In genomic region chr20:36744764-36745191, GRCh38 we compare ENCODE assay signal across 8 cellular contexts. TPM values are rescaled to one million over a fixed set of nuclear protein-coding genes. Genes with fewer than 3 reads are reported as not detected.
DNase-seq lines count a peak whose midpoint lies in the region; ATAC-seq, FAIRE-seq and TF ChIP-seq lines count a peak whose summit lies in the region.

No MANE protein-coding gene starts in this region.

- H2AFZ ChIP-seq in H1 (ENCODE audit: low read length), result no peak overlapping the region

- CTCF ChIA-PET in Panc1 (lab: Charles Lee) (interaction anchor here (0.6 kb wide), 1 partner anchor 156 kb away, joined by 5 read pairs; no protein-coding TSS in a partner anchor), H1 (lab: Charles Lee; ENCODE audit: partially characterized antibody) (interaction anchor here (0.7 to 4.0 kb wide), 14 partner anchors 10 to 207 kb away, joined by 3 to 31 read pairs (median 3); no protein-coding TSS in a partner anchor)

- H3K4ac ChIP-seq in H1 (replicated peaks; ENCODE audit: insufficient read length, low read depth, low read length), result no peak overlapping the region

- H3K14ac ChIP-seq in H1 (ENCODE audit: insufficient read length), result no peak overlapping the region

- no peak for ATAC-seq in Panc1

- H4K20me1 ChIP-seq in H1 (replicated peaks in 1 of 2; ENCODE audit: control insufficient read depth in 1 of 2, insufficient read depth in 2 of 2, low read length in 2 of 2), result no peaks in the 10 kb centered on the region

- no peak overlapping the region for H2BK12ac ChIP-seq in H1 (ENCODE audit: low read depth, low read length)

- peaks cover 8% of the 10 kb centered on the region for H3K4me1 ChIP-seq in Panc1 (ENCODE audit: control insufficient read depth, insufficient read depth, low read length)
- H3K4me1 ChIP-seq in H1 (replicated peaks in 1 of 4; ENCODE audit: control insufficient read depth in 3 of 4, insufficient read depth in 4 of 4, low read length in 3 of 4), result peaks cover 0 to 7% (median 4%) of the 10 kb centered on the region in 4 experiments; a peak in 4 of 7 replicates
- H3K4me1 ChIP-seq in muscle layer of colon (ENCODE audit: insufficient read depth, low read length), result peaks cover 12% of the 10 kb centered on the region

- POLR2A ChIA-PET in Panc1 (lab: Charles Lee), result interaction anchor here (0.7 kb wide), 1 partner anchor 1713 kb away, joined by 7 read pairs; no protein-coding TSS in a partner anchor
- POLR2A ChIA-PET in H1 (lab: Charles Lee; ENCODE audit: partially characterized antibody), result interaction anchor here (0.6 to 1.2 kb wide), 5 partner anchors 9 to 259 kb away, joined by 3 to 4 read pairs (median 3); no protein-coding TSS in a partner anchor

- H3K27ac ChIP-seq in Panc1 (ENCODE audit: low read length), result peak overlapping the region; percentile 60; the same call in 1 of the 2 replicates
- H3K27ac ChIP-seq in H1 (ENCODE audit: low read depth, low read length), result no peak overlapping the region
- H3K27ac ChIP-seq in muscle layer of colon (ENCODE audit: low read depth, low read length), result peak overlapping the region; percentile 76

- peak; percentile 20 for DNase-seq in NCI-H1105 treated with DMSO at 0.1 percent for 48 hours (lab: John Stamatoyannopoulos, UW)
- DNase-seq in NCI-H1105 (lab: John Stamatoyannopoulos, UW), result no peak
- DNase-seq in Panc1 (ENCODE audit: low read depth, low spot score), result no peak
- no peak for DNase-seq in H1 (ENCODE audit: low read depth in 1 of 2, low spot score in 2 of 2)
- DNase-seq in pons (ENCODE audit: low spot score), result no peak
- DNase-seq in NCI-H226, result no peak
- no peak for DNase-seq in stimulated activated CD4-positive, alpha-beta T cell treated with anti-CD3 and anti-CD28 coated beads, Interleukin-12 subunit alpha, Interleukin-12 subunit beta, amount 100 ng/mL, for 4 hours

- peaks cover 0 to 3% of the 10 kb centered on the region in 2 experiments; a peak in 2 of 4 replicates for H3K79me2 ChIP-seq in H1 (ENCODE audit: control insufficient read depth in 1 of 2, insufficient read depth in 2 of 2, low read length in 2 of 2)

- no peak overlapping the region for H2BK5ac ChIP-seq in H1 (ENCODE audit: low read depth, low read length)

- H3K9me3 ChIP-seq in Panc1 (ENCODE audit: control insufficient read depth, insufficient read depth, low read depth, low read length) (no peaks in the 10 kb centered on the region), H1 (ENCODE audit: insufficient read depth in 2 of 2, low read depth in 1 of 2, low read length in 1 of 2) (no peaks in the 10 kb centered on the region), muscle layer of colon (ENCODE audit: low read length) (no peaks in the 10 kb centered on the region)

- H3K9ac ChIP-seq in H1 (replicated peaks in 1 of 4; ENCODE audit: extremely low read depth in 1 of 4, low read depth in 3 of 4, low read length in 3 of 4) (no peak overlapping the region; a peak in 1 of 7 replicates), muscle layer of colon (ENCODE audit: low read length) (no peak overlapping the region)

- H3K36me3 ChIP-seq in Panc1 (ENCODE audit: control insufficient read depth, insufficient read depth, low read length), result no peaks in the 10 kb centered on the region
- no peaks in the 10 kb centered on the region for H3K36me3 ChIP-seq in H1 (ENCODE audit: control insufficient read depth in 2 of 4, insufficient read depth in 4 of 4, low read length in 3 of 4)
- no peaks in the 10 kb centered on the region for H3K36me3 ChIP-seq in muscle layer of colon (ENCODE audit: insufficient read depth, low read length)

- TF ChIP-seq CTCF in Panc1 (IDR thresholded peaks at IDR 0.05), result no peak
- no peak for TF ChIP-seq CTCF in H1 (IDR thresholded peaks at IDR 0.05; ENCODE audit: control extremely low read depth in 1 of 3, insufficient read depth in 1 of 3, low read depth in 1 of 3, low read length in 3 of 3)

- H3K79me1 ChIP-seq in H1 (ENCODE audit: low read depth, low read length), result no peaks in the 10 kb centered on the region

- H3K18ac ChIP-seq in H1 (ENCODE audit: extremely low read depth, low read length), result no peak overlapping the region

- H2BK20ac ChIP-seq in H1 (ENCODE audit: low read length), result no peak overlapping the region

- no peak overlapping the region for H3K56ac ChIP-seq in H1 (replicated peaks; ENCODE audit: insufficient read length, low read depth, low read length)

- no peak for FAIRE-seq in H1 (lab: Jason Lieb, UNC)

- H4K8ac ChIP-seq in H1 (ENCODE audit: extremely low read depth, insufficient read depth, low read length), result no peak overlapping the region

- no TSS peak for BruUV-seq in Panc1 (replicated peaks; lab: Mats Ljungman, UMichigan)

- no peak overlapping the region for H2BK120ac ChIP-seq in H1 (replicated peaks; ENCODE audit: low read depth, low read length)

- in situ Hi-C loops in Panc1 (cut with HindIII; ENCODE audit: low pct_unique_long_range_greater_than_20kb, low sequenced_read_pairs), result no loop called here

- TF ChIP-seq POLR2A in H1 (IDR thresholded peaks at IDR 0.05; ENCODE audit: control extremely low read depth in 1 of 2, low read depth in 2 of 2, low read length in 2 of 2), result no peak

- H3K4me3 ChIP-seq in Panc1 (ENCODE audit: low read depth in 2 of 2, low read length in 2 of 2) (peak overlapping the region; percentile 63 to 86), H1 (ENCODE audit: extremely low read depth in 1 of 4, insufficient read depth in 2 of 4, low read depth in 3 of 4, low read length in 4 of 4) (peak overlapping the region; percentile 60 to 92 (median 87); a peak in 5 of 8 replicates), muscle layer of colon (ENCODE audit: low read depth in 1 of 2, low read length in 2 of 2) (peak overlapping the region in 1 of 2 donors; percentile 81)

- no peak overlapping the region for H4K91ac ChIP-seq in H1 (replicated peaks; ENCODE audit: insufficient read length, low read length)

- no peak overlapping the region for H2AK5ac ChIP-seq in H1 (ENCODE audit: low read depth, low read length)

- H3K23me2 ChIP-seq in H1 (ENCODE audit: low read depth, low read length), result peaks cover 4% of the 10 kb centered on the region

- H3K27me3 ChIP-seq in Panc1 (ENCODE audit: control insufficient read depth, insufficient read depth, low read length), result no peaks in the 10 kb centered on the region
- H3K27me3 ChIP-seq in H1 (replicated peaks in 1 of 4; ENCODE audit: control insufficient read depth in 3 of 4, extremely low read depth in 1 of 4, insufficient read depth in 3 of 4, low read length in 3 of 4), result no peaks in the 10 kb centered on the region
- no peaks in the 10 kb centered on the region for H3K27me3 ChIP-seq in muscle layer of colon (ENCODE audit: control insufficient read depth in 1 of 2, insufficient read depth in 2 of 2, low read length in 2 of 2)

- no peak overlapping the region for H3K23ac ChIP-seq in H1 (ENCODE audit: insufficient read length)

- 43% methylated on average over 5 of the region's 8 CpGs; no CpG with 5 or more reads in 1 of the 2 experiments for WGBS in H1 (ENCODE audit: extremely low coverage in 1 of 2, insufficient coverage in 1 of 2, insufficient read length in 1 of 2, insufficient replicate concordance in 2 of 2, low coverage in 1 of 2, low lambda C conversion rate in 2 of 2, missing lambda C conversion rate in 1 of 2), 2 experiments

- H4K5ac ChIP-seq in H1 (ENCODE audit: insufficient read length, low read depth, low read length), result no peak overlapping the region

- H2BK15ac ChIP-seq in H1 (ENCODE audit: low read length), result no peak overlapping the region

- no peak for TF ChIP-seq EP300 in H1 (IDR thresholded peaks at IDR 0.05; ENCODE audit: borderline replicate concordance in 1 of 2, low read depth in 2 of 2, low read length in 2 of 2)

- intact Hi-C loops in Panc1 (cut with micrococcal nuclease; ENCODE audit: unreplicated experiment), result no loop called here

- TF ChIP-seq RAD21 in H1 (IDR thresholded peaks at IDR 0.05 in 1 of 2, conservative IDR thresholded peaks at IDR 0.05 in 1 of 2; ENCODE audit: low read depth in 2 of 2, low read length in 2 of 2), result no peak

- peak overlapping the region; percentile 94 to 98 for H3K4me2 ChIP-seq in H1 (ENCODE audit: insufficient read depth in 1 of 2, low read depth in 2 of 2, low read length in 2 of 2)

TF ChIP-seq in H1, 55 proteins besides CTCF, POLR2A, EP300 and RAD21 (continues in another document):
- TF ChIP-seq RNF2 (IDR thresholded peaks at IDR 0.05; ENCODE audit: borderline replicate concordance, low read depth, low read length, missing control alignments, poor library complexity, severe bottlenecking) (no peak), TBP (IDR thresholded peaks at IDR 0.05; ENCODE audit: low read depth, low read length) (no peak), SP1 (IDR thresholded peaks at IDR 0.05; ENCODE audit: low read depth, low read length) (no peak), RXRA (IDR thresholded peaks at IDR 0.05; ENCODE audit: insufficient read depth, low read depth, low read length) (no peak), ASH2L (IDR thresholded peaks at IDR 0.05; ENCODE audit: low read length) (no peak), MAX (IDR thresholded peaks at IDR 0.05) (no peak), KDM1A (IDR thresholded peaks at IDR 0.05; ENCODE audit: borderline replicate concordance, low read length) (no peak)

RNA-seq across cellular contexts. Expression of gene NDRG3, which starts 1.1 kb away (rescaled TPM):
- total RNA-seq in Panc1 (2021; ENCODE audit: unreplicated experiment), result 36.0 TPM
- polyA plus RNA-seq in Panc1 (2012; ENCODE audit: insufficient read length), result 26.2 TPM
- 32.3 and 32.5 TPM in 2 replicates for total RNA-seq in H1 (2021; fragmentation: NEBNext Ultra II Directional; extraction: Animal tissue kit (Norgen Biotek cat#: 25700))
- polyA plus RNA-seq in H1 (2011; rRNA removed), result 19.8 and 25.7 TPM in 2 replicates
- 21.6 TPM for polyA plus RNA-seq in H1 (2011; cell fraction: cytosol; rRNA removed)
- 17.9 TPM for polyA plus RNA-seq in H1 (2011; cell fraction: nucleus; rRNA removed)
- polyA plus RNA-seq in H1 (2012, experiment 1 of 2), result 23.5 to 31.3 TPM (median 28.1 TPM) in 4 replicates
- 20.1 TPM for polyA plus RNA-seq in H1 (2012, experiment 2 of 2)
- polyA plus RNA-seq in H1 (2013, experiment 1 of 2), result 15.8 TPM
- polyA plus RNA-seq in H1 (2013, experiment 2 of 2), result 15.9 TPM
- 33.9 and 45.1 TPM in 2 replicates for polyA minus RNA-seq in H1 (2011; rRNA and poly(A)+ RNA removed)
- 18.4 TPM for polyA minus RNA-seq in H1 (2011; cell fraction: cytosol; rRNA and poly(A)+ RNA removed)
- 16.9 TPM for polyA minus RNA-seq in H1 (2011; cell fraction: nucleus; rRNA and poly(A)+ RNA removed)

RNA-seq across cellular contexts. Expression of gene DSN1, which starts 28.8 kb away (rescaled TPM):
- 27.2 TPM for total RNA-seq in Panc1 (2021; ENCODE audit: unreplicated experiment)
- polyA plus RNA-seq in Panc1 (2012; ENCODE audit: insufficient read length), result 13.2 TPM
- 24.8 and 26.2 TPM in 2 replicates for total RNA-seq in H1 (2021; fragmentation: NEBNext Ultra II Directional; extraction: Animal tissue kit (Norgen Biotek cat#: 25700))
- 8.5 and 12.0 TPM in 2 replicates for polyA plus RNA-seq in H1 (2011; rRNA removed)
- 17.9 TPM for polyA plus RNA-seq in H1 (2011; cell fraction: cytosol; rRNA removed)
- polyA plus RNA-seq in H1 (2011; cell fraction: nucleus; rRNA removed), result 6.3 TPM
- polyA plus RNA-seq in H1 (2012, experiment 1 of 2), result 19.0 to 25.1 TPM (median 20.4 TPM) in 4 replicates
- 3.8 TPM for polyA plus RNA-seq in H1 (2012, experiment 2 of 2)
- polyA plus RNA-seq in H1 (2013, experiment 1 of 2), result 20.9 TPM
- polyA plus RNA-seq in H1 (2013, experiment 2 of 2), result 20.6 TPM
- polyA minus RNA-seq in H1 (2011; rRNA and poly(A)+ RNA removed), result 13.6 and 14.7 TPM in 2 replicates
- 10.3 TPM for polyA minus RNA-seq in H1 (2011; cell fraction: cytosol; rRNA and poly(A)+ RNA removed)
- 11.6 TPM for polyA minus RNA-seq in H1 (2011; cell fraction: nucleus; rRNA and poly(A)+ RNA removed)
